In the genomic region with DNA sequence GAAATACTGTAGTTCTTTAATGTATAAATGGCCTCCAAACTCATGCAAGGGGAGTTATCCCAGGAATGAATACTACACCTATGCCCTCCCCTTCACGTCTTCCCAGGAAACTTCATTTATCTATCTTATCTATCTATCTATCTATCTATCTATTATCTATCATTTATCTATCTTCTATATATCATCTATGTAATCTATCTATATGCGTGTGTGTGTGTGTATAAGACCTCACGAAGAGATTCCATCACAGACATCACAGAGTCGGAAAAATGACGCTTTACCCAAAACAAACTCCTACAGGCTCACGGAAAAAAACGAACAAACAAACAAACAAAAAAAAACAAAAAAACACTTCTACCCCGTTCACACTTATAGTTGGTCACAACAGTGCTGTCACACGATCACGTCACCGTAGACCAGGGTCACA, we compare ENCODE assay signal across 8 cellular contexts. TPM values are rescaled to one million over a fixed set of nuclear protein-coding genes. Genes with fewer than 3 reads are reported as not detected.
DNase-seq lines count a peak whose midpoint lies in the region; ATAC-seq, FAIRE-seq and TF ChIP-seq lines count a peak whose summit lies in the region.

No MANE protein-coding gene starts in this region.

- peak overlapping the region; percentile 75 for H3K4me2 ChIP-seq in parathyroid adenoma (ENCODE audit: low read length)

- H3K27ac Mint-ChIP-seq in CD8-positive, alpha-beta memory T cell, result peak overlapping the region; percentile 96 to 100 (median 98)

- H3K36me3 Mint-ChIP-seq in CD8-positive, alpha-beta memory T cell, result peaks cover 29 to 58% (median 47%) of the 10 kb centered on the region in 3 donors

- peak overlapping the region; percentile 99 for H3K27ac ChIP-seq in CD8-positive, alpha-beta memory T cell (ENCODE audit: low read depth, low read length)
- H3K27ac ChIP-seq in Peyer's patch, result peak overlapping the region; percentile 78 to 87 (median 79)
- H3K27ac ChIP-seq in esophagus (ENCODE audit: low read depth in 2 of 2, low read length in 1 of 2), result peak overlapping the region; percentile 88 to 94
- peak overlapping the region; percentile 76 for H3K27ac ChIP-seq in parathyroid adenoma

- no peak overlapping the region for H3K9ac ChIP-seq in parathyroid adenoma

- H3K79me2 ChIP-seq in parathyroid adenoma, result peaks cover 14% of the 10 kb centered on the region

- peaks cover 0 to 4% of the 10 kb centered on the region in 2 donors for H3K27me3 Mint-ChIP-seq in CD8-positive, alpha-beta memory T cell

- H3K9me3 Mint-ChIP-seq in CD8-positive, alpha-beta memory T cell, result peaks cover 0 to 10% (median 8%) of the 10 kb centered on the region in 5 donors

- no peak for TF ChIP-seq POLR2A in Peyer's patch (IDR thresholded peaks at IDR 0.05)

- peak overlapping the region; percentile 89 to 98 (median 93) for H3K4me3 Mint-ChIP-seq in CD8-positive, alpha-beta memory T cell

- TF ChIP-seq CTCF in Peyer's patch (IDR thresholded peaks at IDR 0.05), result no peak
- no peak for TF ChIP-seq CTCF in parathyroid adenoma (IDR thresholded peaks at IDR 0.05)

- H3K4me1 ChIP-seq in CD8-positive, alpha-beta memory T cell (ENCODE audit: insufficient read depth, low read length), result peaks cover 20% of the 10 kb centered on the region
- H3K4me1 ChIP-seq in Peyer's patch, result peaks cover 0 to 9% (median 3%) of the 10 kb centered on the region in 4 donors
- H3K4me1 ChIP-seq in esophagus (ENCODE audit: control insufficient read depth in 2 of 2, insufficient read depth in 2 of 2, low read length in 1 of 2), result peaks cover 0 to 2% of the 10 kb centered on the region in 2 donors
- peaks cover 9% of the 10 kb centered on the region for H3K4me1 ChIP-seq in parathyroid adenoma

- H3K4me1 Mint-ChIP-seq in CD8-positive, alpha-beta memory T cell, result peaks cover 56 to 64% (median 60%) of the 10 kb centered on the region in 3 donors

- 1 to 2% methylated on average over 11 of the region's 11 CpGs for WGBS in esophagus, 2 donors

- no peaks in the 10 kb centered on the region for H3K27me3 ChIP-seq in CD8-positive, alpha-beta memory T cell (ENCODE audit: insufficient read depth, low read length, poor library complexity, severe bottlenecking)
- H3K27me3 ChIP-seq in Peyer's patch, result no peaks in the 10 kb centered on the region
- H3K27me3 ChIP-seq in esophagus (ENCODE audit: control insufficient read depth in 1 of 2, insufficient read depth in 2 of 2, low read length in 2 of 2), result no peaks in the 10 kb centered on the region
- H3K27me3 ChIP-seq in parathyroid adenoma (ENCODE audit: control insufficient read depth, insufficient read depth, low read length), result no peaks in the 10 kb centered on the region

- CTCF ChIA-PET in CD8-positive, alpha-beta memory T cell (lab: Charles Lee), result interaction anchor here (1.0 kb wide), 1 partner anchor 28 kb away, joined by 3 read pairs; no protein-coding TSS in a partner anchor

- H3K36me3 ChIP-seq in CD8-positive, alpha-beta memory T cell (ENCODE audit: insufficient read depth, low read length), result peaks cover 15% of the 10 kb centered on the region
- peaks cover 0 to 44% (median 0%) of the 10 kb centered on the region in 3 donors for H3K36me3 ChIP-seq in Peyer's patch
- H3K36me3 ChIP-seq in esophagus (ENCODE audit: control insufficient read depth in 2 of 2, insufficient read depth in 2 of 2, low read length in 1 of 2), result peaks cover 2 to 3% of the 10 kb centered on the region in 2 donors
- no peaks in the 10 kb centered on the region for H3K36me3 ChIP-seq in parathyroid adenoma (ENCODE audit: control insufficient read depth, insufficient read depth, low read length)

- ATAC-seq in GM21381 (IDR thresholded peaks at IDR 0.05; ENCODE audit: unreplicated experiment), result no peak
- no peak for ATAC-seq in HG03095 (IDR thresholded peaks at IDR 0.05; ENCODE audit: unreplicated experiment)

- no peak for DNase-seq in CD8-positive, alpha-beta memory T cell
- DNase-seq in Peyer's patch (no peak), cerebellar cortex (ENCODE audit: low spot score) (no peak), frontal cortex (ENCODE audit: low spot score in 2 of 2) (no peak)

- POLR2A ChIA-PET in CD8-positive, alpha-beta memory T cell (lab: Charles Lee), result interaction anchor here (0.5 to 1.9 kb wide), 5 partner anchors 32 to 83 kb away, joined by 4 to 18 read pairs (median 5); a partner anchor contains a TSS

- peak overlapping the region; percentile 91 for H2AFZ ChIP-seq in parathyroid adenoma

- no peaks in the 10 kb centered on the region for H3K9me3 ChIP-seq in CD8-positive, alpha-beta memory T cell (ENCODE audit: low read length)
- H3K9me3 ChIP-seq in Peyer's patch (peaks cover 0 to 26% (median 0%) of the 10 kb centered on the region in 4 donors), esophagus (ENCODE audit: control insufficient read depth in 2 of 2, insufficient read depth in 1 of 2, low read depth in 1 of 2, low read length in 1 of 2) (no peaks in the 10 kb centered on the region), parathyroid adenoma (ENCODE audit: control insufficient read depth, low read length) (no peaks in the 10 kb centered on the region)

- FAIRE-seq in frontal cortex (lab: Jason Lieb, UNC), result no peak

- H3K4me3 ChIP-seq in CD8-positive, alpha-beta memory T cell (ENCODE audit: low read length), result peak overlapping the region; percentile 96
- H3K4me3 ChIP-seq in Peyer's patch, result peak overlapping the region; percentile 74 to 94 (median 84)
- peak overlapping the region; percentile 80 to 100 for H3K4me3 ChIP-seq in esophagus (ENCODE audit: low read depth in 1 of 2, low read length in 2 of 2)
- peak overlapping the region; percentile 96 for H3K4me3 ChIP-seq in parathyroid adenoma (ENCODE audit: low read depth, low read length)

RNA-seq across cellular contexts. Expression of a gene that starts 0.5 kb away (rescaled TPM):
- 10 to 100 TPM; 15.6 to 16.4 TPM for total RNA-seq in CD8-positive, alpha-beta memory T cell
- polyA plus RNA-seq in CD8-positive, alpha-beta memory T cell, result 8.6 TPM
- total RNA-seq in Peyer's patch, result 10 to 100 TPM in 1 of 4 donors, 1 to 10 TPM in 3; 4.2 to 14.0 (median 5.8) TPM
- polyA plus RNA-seq in esophagus, result 1 to 10 TPM; 1.9 to 2.4 TPM
- total RNA-seq in frontal cortex, result 59.1 TPM

RNA-seq across cellular contexts. Expression of a gene that starts 32.5 kb away (rescaled TPM):
- 10 to 100 TPM in 1 of 2 experiments, 1 to 10 TPM in 1; 10.0 to 10.3 TPM for total RNA-seq in CD8-positive, alpha-beta memory T cell
- 7.7 TPM for polyA plus RNA-seq in CD8-positive, alpha-beta memory T cell
- total RNA-seq in Peyer's patch, result 10 to 100 TPM in 2 of 4 donors, 1 to 10 TPM in 2; 1.2 to 16.5 (median 7.3) TPM
- under 1 TPM; 0.53 to 0.71 TPM for polyA plus RNA-seq in esophagus
- 96.2 TPM for total RNA-seq in frontal cortex

RNA-seq across cellular contexts. Expression of a gene that starts 44.5 kb away (rescaled TPM):
- total RNA-seq in CD8-positive, alpha-beta memory T cell, result 10 to 100 TPM in 1 of 2 experiments, 1 to 10 TPM in 1; 6.9 to 10.3 TPM
- polyA plus RNA-seq in CD8-positive, alpha-beta memory T cell, result 7.1 TPM
- total RNA-seq in Peyer's patch (10 to 100 TPM in 2 of 4 donors, 1 to 10 TPM in 2; 5.0 to 18.6 (median 10.8) TPM), frontal cortex (34.2 TPM)
- polyA plus RNA-seq in esophagus, result 1 to 10 TPM; 2.7 to 2.8 TPM
